In the genomic region with DNA sequence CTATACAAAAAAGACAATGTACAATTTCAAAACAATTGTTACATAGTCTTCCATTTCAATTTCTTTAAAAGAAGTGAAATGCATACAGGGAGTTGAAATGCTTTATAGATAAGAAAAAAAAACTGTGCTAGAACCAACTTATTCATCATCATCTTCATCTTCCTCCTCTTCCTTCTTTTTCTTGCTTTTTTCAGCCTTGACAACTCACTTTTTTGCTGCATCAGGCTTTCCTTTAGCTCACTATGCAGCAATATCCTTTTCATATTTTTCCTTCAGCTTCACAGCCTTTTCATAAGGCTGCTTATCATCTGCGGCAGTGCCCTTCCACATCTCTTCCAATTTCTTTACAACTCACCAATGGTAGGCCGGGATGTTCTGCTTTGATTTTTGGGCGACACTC, we compare ENCODE assay signal across 1 cellular context.
TF ChIP-seq lines count a peak whose summit lies in the region.

No MANE protein-coding gene starts in this region.

TF ChIP-seq in SK-N-SH, 30 proteins besides CTCF, POLR2A, EP300 and RAD21:
- TF ChIP-seq, protein P1, sequence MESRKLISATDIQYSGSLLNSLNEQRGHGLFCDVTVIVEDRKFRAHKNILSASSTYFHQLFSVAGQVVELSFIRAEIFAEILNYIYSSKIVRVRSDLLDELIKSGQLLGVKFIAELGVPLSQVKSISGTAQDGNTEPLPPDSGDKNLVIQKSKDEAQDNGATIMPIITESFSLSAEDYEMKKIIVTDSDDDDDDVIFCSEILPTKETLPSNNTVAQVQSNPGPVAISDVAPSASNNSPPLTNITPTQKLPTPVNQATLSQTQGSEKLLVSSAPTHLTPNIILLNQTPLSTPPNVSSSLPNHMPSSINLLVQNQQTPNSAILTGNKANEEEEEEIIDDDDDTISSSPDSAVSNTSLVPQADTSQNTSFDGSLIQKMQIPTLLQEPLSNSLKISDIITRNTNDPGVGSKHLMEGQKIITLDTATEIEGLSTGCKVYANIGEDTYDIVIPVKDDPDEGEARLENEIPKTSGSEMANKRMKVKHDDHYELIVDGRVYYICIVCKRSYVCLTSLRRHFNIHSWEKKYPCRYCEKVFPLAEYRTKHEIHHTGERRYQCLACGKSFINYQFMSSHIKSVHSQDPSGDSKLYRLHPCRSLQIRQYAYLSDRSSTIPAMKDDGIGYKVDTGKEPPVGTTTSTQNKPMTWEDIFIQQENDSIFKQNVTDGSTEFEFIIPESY (IDR thresholded peaks at IDR 0.05; ENCODE audit: borderline replicate concordance, low read depth), result no peak
- TF ChIP-seq YY1 (IDR thresholded peaks at IDR 0.05; ENCODE audit: low read depth), result no peak
- TF ChIP-seq ELF1 (IDR thresholded peaks at IDR 0.05), result no peak
- no peak for TF ChIP-seq TEAD4 (IDR thresholded peaks at IDR 0.05; ENCODE audit: borderline replicate concordance, insufficient read depth)
- TF ChIP-seq, protein P2, sequence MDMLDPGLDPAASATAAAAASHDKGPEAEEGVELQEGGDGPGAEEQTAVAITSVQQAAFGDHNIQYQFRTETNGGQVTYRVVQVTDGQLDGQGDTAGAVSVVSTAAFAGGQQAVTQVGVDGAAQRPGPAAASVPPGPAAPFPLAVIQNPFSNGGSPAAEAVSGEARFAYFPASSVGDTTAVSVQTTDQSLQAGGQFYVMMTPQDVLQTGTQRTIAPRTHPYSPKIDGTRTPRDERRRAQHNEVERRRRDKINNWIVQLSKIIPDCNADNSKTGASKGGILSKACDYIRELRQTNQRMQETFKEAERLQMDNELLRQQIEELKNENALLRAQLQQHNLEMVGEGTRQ (IDR thresholded peaks at IDR 0.05; ENCODE audit: borderline replicate concordance, low read depth, low read length), result no peak
- no peak for TF ChIP-seq CHD2 (IDR thresholded peaks at IDR 0.05; ENCODE audit: low read length, partially characterized antibody)
- no peak for TF ChIP-seq FOXM1 (IDR thresholded peaks at IDR 0.05; ENCODE audit: low read depth)
- no peak for TF ChIP-seq NRF1 (IDR thresholded peaks at IDR 0.05; ENCODE audit: low read depth, low read length)
- TF ChIP-seq, protein P3, sequence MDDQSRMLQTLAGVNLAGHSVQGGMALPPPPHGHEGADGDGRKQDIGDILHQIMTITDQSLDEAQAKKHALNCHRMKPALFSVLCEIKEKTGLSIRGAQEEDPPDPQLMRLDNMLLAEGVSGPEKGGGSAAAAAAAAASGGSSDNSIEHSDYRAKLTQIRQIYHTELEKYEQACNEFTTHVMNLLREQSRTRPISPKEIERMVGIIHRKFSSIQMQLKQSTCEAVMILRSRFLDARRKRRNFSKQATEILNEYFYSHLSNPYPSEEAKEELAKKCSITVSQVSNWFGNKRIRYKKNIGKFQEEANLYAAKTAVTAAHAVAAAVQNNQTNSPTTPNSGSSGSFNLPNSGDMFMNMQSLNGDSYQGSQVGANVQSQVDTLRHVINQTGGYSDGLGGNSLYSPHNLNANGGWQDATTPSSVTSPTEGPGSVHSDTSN (IDR thresholded peaks at IDR 0.05), result no peak
- no peak for TF ChIP-seq FOXJ3 (CRISPR knock-in tag; IDR thresholded peaks at IDR 0.05)
- no peak for TF ChIP-seq MEF2A (IDR thresholded peaks at IDR 0.05; ENCODE audit: borderline replicate concordance, low read depth)
- TF ChIP-seq JUND (IDR thresholded peaks at IDR 0.05), result no peak
- TF ChIP-seq, protein P4, sequence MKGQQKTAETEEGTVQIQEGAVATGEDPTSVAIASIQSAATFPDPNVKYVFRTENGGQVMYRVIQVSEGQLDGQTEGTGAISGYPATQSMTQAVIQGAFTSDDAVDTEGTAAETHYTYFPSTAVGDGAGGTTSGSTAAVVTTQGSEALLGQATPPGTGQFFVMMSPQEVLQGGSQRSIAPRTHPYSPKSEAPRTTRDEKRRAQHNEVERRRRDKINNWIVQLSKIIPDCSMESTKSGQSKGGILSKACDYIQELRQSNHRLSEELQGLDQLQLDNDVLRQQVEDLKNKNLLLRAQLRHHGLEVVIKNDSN (IDR thresholded peaks at IDR 0.05; ENCODE audit: borderline replicate concordance, low read depth), result no peak
- no peak for TF ChIP-seq RCOR1 (IDR thresholded peaks at IDR 0.05; ENCODE audit: low read length)
